13 cellular contexts compared by ENCODE assay signal in genomic region chr9:19642256-19642655, GRCh38.
DNase-seq lines count a peak whose midpoint lies in the region; ATAC-seq, FAIRE-seq and TF ChIP-seq lines count a peak whose summit lies in the region.
"Had no signal": no experiment of that assay in that cellular context is flagged by ENCODE, and none has a peak within 500 bp of the region (broad histone marks: within the 10 kb centered on the region; RNA-seq: fewer than 3 reads in every experiment).

No MANE protein-coding gene starts in this region.

- no peaks in the 10 kb centered on the region; the same call in 1 of the 2 replicates for H3K27me3 Mint-ChIP-seq in HFFc6 (ENCODE audit: insufficient read depth)

- POLR2A ChIA-PET in HepG2 (lab: Yijun Ruan, JAX): no interaction called here

- in situ Hi-C loops in HepG2 (cut with HindIII; ENCODE audit: extremely low pct_ligation_motif_present, low pct_unique_long_range_greater_than_20kb): no loop called here

- no peaks in the 10 kb centered on the region for H3K4me1 ChIP-seq in HepG2 (ENCODE audit: insufficient read depth, low read length)
- H3K4me1 ChIP-seq in right lobe of liver: no peaks in the 10 kb centered on the region
- H3K4me1 ChIP-seq: breast epithelium, SJSA1 had no signal

- no peaks in the 10 kb centered on the region for H3K79me2 ChIP-seq in HepG2 (ENCODE audit: insufficient read depth, low read length)

- H3K9me3 ChIP-seq in HepG2 (ENCODE audit: low read length): no peaks in the 10 kb centered on the region
- no peaks in the 10 kb centered on the region for H3K9me3 ChIP-seq in right lobe of liver
- H3K9me3 ChIP-seq: breast epithelium, SJSA1 had no signal

- H3K27me3 ChIP-seq in HepG2 (ENCODE audit: control insufficient read depth in 1 of 2, insufficient read depth in 2 of 2, low read length in 2 of 2) (no peaks in the 10 kb centered on the region), right lobe of liver (no peaks in the 10 kb centered on the region)
- H3K27me3 ChIP-seq: breast epithelium, SJSA1 had no signal

- intact Hi-C loops in HepG2 (cut with micrococcal nuclease; ENCODE audit: unreplicated experiment) (no loop called here), right lobe of liver (cut with DNase I) (no loop called here)

- no peaks in the 10 kb centered on the region for H4K20me1 ChIP-seq in HepG2 (ENCODE audit: insufficient read depth, low read length)

- TF ChIP-seq CTCF in HepG2 (CRISPR knock-in tag; IDR thresholded peaks at IDR 0.05) (peak; percentile 33), right lobe of liver (IDR thresholded peaks at IDR 0.05) (no peak), HFFc6 (IDR thresholded peaks at IDR 0.05) (no peak)

- H3K36me3 ChIP-seq in HepG2 (replicated peaks in 1 of 2; ENCODE audit: control insufficient read depth in 1 of 2, insufficient read depth in 2 of 2, low read length in 2 of 2) (no peaks in the 10 kb centered on the region), right lobe of liver (no peaks in the 10 kb centered on the region)
- H3K36me3 ChIP-seq: breast epithelium, SJSA1 had no signal

- DNase-seq in HepG2 (ENCODE audit: low spot score) (peak; percentile 2), right lobe of liver (no peak), RKO (ENCODE audit: low spot score) (peak; percentile 40), hypothalamus (lab: John Stamatoyannopoulos, UW) (peak in 30 of 51 donors; percentile 6 to 73 (median 48)), NCI-H1417 treated with DMSO at 0.1 percent for 48 hours (lab: John Stamatoyannopoulos, UW) (no peak), CD1c-positive myeloid dendritic cell (ENCODE audit: extremely low spot score) (no peak), HFFc6 (no peak)
- DNase-seq: NCI-H1930 had no signal

- H3K27ac ChIP-seq in HepG2 (ENCODE audit: extremely low read length, insufficient read depth, low read length) (no peak overlapping the region), right lobe of liver (no peak overlapping the region)
- H3K27ac ChIP-seq: breast epithelium, SJSA1 had no signal

- no peak overlapping the region for H3K4me3 Mint-ChIP-seq in HFFc6
- H3K4me3 Mint-ChIP-seq: B cell had no signal

- no peak for FAIRE-seq in HepG2 (lab: Jason Lieb, UNC)
- FAIRE-seq: endothelial cell of umbilical vein had no signal

- no peaks in the 10 kb centered on the region for H3K4me1 Mint-ChIP-seq in HFFc6 (ENCODE audit: low read depth)
- H3K4me1 Mint-ChIP-seq: B cell had no signal

- H3K9me3 Mint-ChIP-seq in HFFc6: peaks cover 22% of the 10 kb centered on the region

- no peak overlapping the region for H3K9ac ChIP-seq in HepG2 (ENCODE audit: insufficient read depth, low read depth, low read length)

- no peak for TF ChIP-seq RAD21 in HepG2 (CRISPR knock-in tag; IDR thresholded peaks at IDR 0.05)

- H3K4me3 ChIP-seq in HepG2 (replicated peaks in 1 of 3; ENCODE audit: insufficient read depth in 1 of 3, low read depth in 2 of 3, low read length in 3 of 3): no peak overlapping the region
- H3K4me3 ChIP-seq in right lobe of liver: no peak overlapping the region
- H3K4me3 ChIP-seq: breast epithelium, SJSA1 had no signal

- no TSS peak for BruUV-seq in HepG2 (replicated peaks; lab: Mats Ljungman, UMichigan)

- TF ChIP-seq EP300 in HepG2 (IDR thresholded peaks at IDR 0.05; ENCODE audit: low read depth in 2 of 2, low read length in 2 of 2) (no peak), HepG2 (CRISPR knock-in tag; IDR thresholded peaks at IDR 0.05; ENCODE audit: borderline replicate concordance) (no peak)

- H2AFZ ChIP-seq in HepG2 (ENCODE audit: low read length): no peak overlapping the region

- TF ChIP-seq POLR2A in HepG2 (IDR thresholded peaks at IDR 0.05; ENCODE audit: insufficient read depth in 1 of 2, low read depth in 2 of 2, low read length in 2 of 2): no peak
- TF ChIP-seq POLR2A in right lobe of liver (IDR thresholded peaks at IDR 0.05): no peak

- no peak overlapping the region for H3K4me2 ChIP-seq in HepG2 (ENCODE audit: low read depth, low read length)

- CTCF ChIA-PET in HepG2 (lab: Yijun Ruan, JAX; ENCODE audit: low intra/inter-chr PET ratio, low total read pairs): no interaction called here

- no peak overlapping the region for H3K27ac Mint-ChIP-seq in HFFc6
- H3K27ac Mint-ChIP-seq: B cell had no signal

- WGBS in HepG2 (ENCODE audit: low lambda C conversion rate): 23% methylated on average over 2 of the region's 2 CpGs
- 70% methylated on average over 2 of the region's 2 CpGs for WGBS in right lobe of liver (ENCODE audit: insufficient coverage, low coverage, low lambda C conversion rate, missing lambda C conversion rate)

- ATAC-seq in HepG2 (peak; percentile 89), right lobe of liver (no peak), GM19395 (IDR thresholded peaks at IDR 0.05; ENCODE audit: unreplicated experiment) (no peak)

- no peaks in the 10 kb centered on the region for H3K36me3 Mint-ChIP-seq in HFFc6 (ENCODE audit: low read depth)

TF ChIP-seq in HepG2, 621 proteins besides CTCF, POLR2A, EP300 and RAD21:
- TF ChIP-seq, protein P1, sequence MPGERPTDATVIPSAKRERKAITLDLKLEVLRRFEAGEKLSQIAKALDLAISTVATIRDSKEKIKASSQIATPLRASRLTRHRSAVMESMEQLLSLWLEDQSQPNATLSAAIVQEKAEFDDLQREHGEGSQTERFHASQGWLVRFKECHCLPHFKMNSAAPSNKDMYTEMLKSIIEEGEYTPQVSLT (CRISPR knock-in tag; IDR thresholded peaks at IDR 0.05; ENCODE audit: borderline replicate concordance, low read depth): no peak
- TF ChIP-seq STAG1 (CRISPR knock-in tag; IDR thresholded peaks at IDR 0.05) (peak; percentile 20; the same call in 1 of the 2 replicates), ATM (IDR thresholded peaks at IDR 0.05; ENCODE audit: borderline replicate concordance) (no peak)
TF ChIP-seq in HepG2: peak in this region for 1.

Comparison
In these comparisons a context has a peak if more than half of its experiments do, and no peak if none do; other contexts are left out.
1. DNase-seq: peak in HepG2 (single experiment), RKO (single experiment) and hypothalamus (30 of 51); none in right lobe of liver (0 of 3), NCI-H1417 treated with DMSO at 0.1 percent for 48 hours (single experiment), CD1c-positive myeloid dendritic cell (single experiment) and HFFc6 (single experiment).